In genomic region chr3:197752107-197752506, GRCh38 we compare ENCODE assay signal across 9 cellular contexts. TPM values are rescaled to one million over a fixed set of nuclear protein-coding genes. Genes with fewer than 3 reads are reported as not detected.
DNase-seq lines count a peak whose midpoint lies in the region; ATAC-seq and TF ChIP-seq lines count a peak whose summit lies in the region.
"Had no signal": no experiment of that assay in that cellular context is flagged by ENCODE, and none has a peak within 500 bp of the region (broad histone marks: within the 10 kb centered on the region; RNA-seq: fewer than 3 reads in every experiment).

No MANE protein-coding gene starts in this region.

- ATAC-seq in stimulated activated naive B cell treated with anti-CD40 and anti-IgM and Interleukin-4, amounts not matched to agents 10 μg/mL and 1 μg/mL and 100 μg/mL, for 72 hours (replicated peaks) = no peak

- DNase-seq in activated CD4-positive, alpha-beta T cell treated with anti-CD3 and anti-CD28 coated beads for 48 hours = peak; percentile 50
- DNase-seq in activated CD4-positive, alpha-beta T cell treated with anti-CD3 and anti-CD28 coated beads, Interleukin-2, amount 50 U/mL, for 4 hours = no peak
- DNase-seq in RPMI7951 (ENCODE audit: low read depth) (peak; percentile 6), endothelial cell (ENCODE audit: low spot score) (no peak), HuH-7 (ENCODE audit: low spot score) (no peak), GOT3 (lab: John Stamatoyannopoulos, UW) (no peak)
- DNase-seq in stimulated activated naive B cell treated with anti-CD40 and anti-IgM and Interleukin-4, amounts not matched to agents 10 μg/mL and 1 μg/mL and 100 μg/mL, for 72 hours = no peak
- DNase-seq in central memory CD4-positive, alpha-beta T cell = no peak
- DNase-seq: mesendoderm had no signal

- H3K9me3 Mint-ChIP-seq in endothelial cell (ENCODE audit: unreplicated experiment) = no peaks in the 10 kb centered on the region
- no peaks in the 10 kb centered on the region for H3K9me3 Mint-ChIP-seq in stimulated activated naive B cell treated with anti-CD40 and anti-IgM and Interleukin-4, amounts not matched to agents 10 μg/mL and 1 μg/mL and 100 μg/mL, for 72 hours

- H3K36me3 Mint-ChIP-seq in endothelial cell (ENCODE audit: low read depth, unreplicated experiment) = peaks cover 9% of the 10 kb centered on the region
- peaks cover 7 to 38% of the 10 kb centered on the region in 2 donors for H3K36me3 Mint-ChIP-seq in stimulated activated naive B cell treated with anti-CD40 and anti-IgM and Interleukin-4, amounts not matched to agents 10 μg/mL and 1 μg/mL and 100 μg/mL, for 72 hours

- H3K27me3 Mint-ChIP-seq in endothelial cell (ENCODE audit: unreplicated experiment) = no peaks in the 10 kb centered on the region
- H3K27me3 Mint-ChIP-seq in stimulated activated naive B cell treated with anti-CD40 and anti-IgM and Interleukin-4, amounts not matched to agents 10 μg/mL and 1 μg/mL and 100 μg/mL, for 72 hours = no peaks in the 10 kb centered on the region

- no peak overlapping the region for H3K27ac Mint-ChIP-seq in endothelial cell (ENCODE audit: unreplicated experiment)
- peak overlapping the region; percentile 84 for H3K27ac Mint-ChIP-seq in stimulated activated naive B cell treated with anti-CD40 and anti-IgM and Interleukin-4, amounts not matched to agents 10 μg/mL and 1 μg/mL and 100 μg/mL, for 72 hours

- peak overlapping the region; percentile 74 for H3K4me3 Mint-ChIP-seq in endothelial cell (ENCODE audit: unreplicated experiment)
- peak overlapping the region; percentile 73 to 80 for H3K4me3 Mint-ChIP-seq in stimulated activated naive B cell treated with anti-CD40 and anti-IgM and Interleukin-4, amounts not matched to agents 10 μg/mL and 1 μg/mL and 100 μg/mL, for 72 hours

- peaks cover 14% of the 10 kb centered on the region for H3K4me1 Mint-ChIP-seq in endothelial cell (ENCODE audit: unreplicated experiment)
- peaks cover 29 to 49% of the 10 kb centered on the region in 2 donors for H3K4me1 Mint-ChIP-seq in stimulated activated naive B cell treated with anti-CD40 and anti-IgM and Interleukin-4, amounts not matched to agents 10 μg/mL and 1 μg/mL and 100 μg/mL, for 72 hours

- TF ChIP-seq CTCF in endothelial cell (IDR thresholded peaks at IDR 0.05; ENCODE audit: unreplicated experiment) = no peak

RNA-seq across cellular contexts. Expression of gene FYTTD1, which starts 2.4 kb away (rescaled TPM):
- 72.6 and 77.9 TPM in 2 replicates for total RNA-seq in RPMI7951 (2014; rRNA removed; shearing (Covaris generic))
- total RNA-seq in endothelial cell (ENCODE audit: unreplicated experiment) = 65.3 TPM

RNA-seq across cellular contexts. Expression of gene RUBCN, which starts 15.4 kb away (rescaled TPM):
- 20.4 and 20.7 TPM in 2 replicates for total RNA-seq in RPMI7951 (2014; rRNA removed; shearing (Covaris generic))
- 35.0 TPM for total RNA-seq in endothelial cell (ENCODE audit: unreplicated experiment)

RNA-seq across cellular contexts. Expression of gene LRCH3, which starts 38.9 kb away (rescaled TPM):
- total RNA-seq in RPMI7951 (2014; rRNA removed; shearing (Covaris generic)) = 19.9 and 298 TPM in 2 replicates
- 62.2 TPM for total RNA-seq in endothelial cell (ENCODE audit: unreplicated experiment)

Comparison
In these comparisons a context has a peak if more than half of its experiments do, and no peak if none do; other contexts are left out.
1. DNase-seq: peak in activated CD4-positive, alpha-beta T cell treated with anti-CD3 and anti-CD28 coated beads for 48 hours (single experiment) and RPMI7951 (single experiment); none in activated CD4-positive, alpha-beta T cell treated with anti-CD3 and anti-CD28 coated beads, Interleukin-2, amount 50 U/mL, for 4 hours (0 of 2), endothelial cell (single experiment), stimulated activated naive B cell treated with anti-CD40 and anti-IgM and Interleukin-4, amounts not matched to agents 10 μg/mL and 1 μg/mL and 100 μg/mL, for 72 hours (single experiment), HuH-7 (single experiment), central memory CD4-positive, alpha-beta T cell (single experiment) and GOT3 (single experiment).